In the genomic region with DNA sequence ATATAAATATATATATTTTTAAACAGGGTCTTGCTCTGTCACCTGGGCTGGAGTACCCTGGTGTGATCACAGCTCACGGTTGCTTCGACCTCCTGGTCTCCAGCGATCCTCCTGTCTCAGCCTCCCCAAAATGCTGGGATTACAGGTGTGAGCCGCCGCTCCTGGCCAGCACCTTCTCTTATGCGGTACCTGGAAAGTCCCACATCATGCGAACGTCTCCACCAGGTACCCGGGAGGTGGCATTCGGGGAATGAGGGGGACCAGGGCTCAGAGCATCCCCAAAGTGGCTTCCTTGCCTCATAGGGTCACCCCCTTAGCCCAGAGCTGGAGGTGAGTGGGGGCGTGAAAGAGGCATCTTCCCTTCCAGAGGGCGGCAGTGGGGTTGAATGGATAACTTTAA, we compare ENCODE assay signal across 35 cellular contexts.
"Had no signal": no experiment of that assay in that cellular context is flagged by ENCODE, and none has a peak within 500 bp of the region (broad histone marks: within the 10 kb centered on the region; RNA-seq: fewer than 3 reads in every experiment).

No MANE protein-coding gene starts in this region.

- H3K9me3 ChIP-seq: ascending aorta, Peyer's patch had no signal

- H3K4me3 ChIP-seq: ascending aorta, cardiac muscle cell, Peyer's patch had no signal

- ATAC-seq: activated CD8-positive, alpha-beta memory T cell treated with anti-CD3 and anti-CD28 coated beads, Interleukin-2, amount 10 ng/mL, durations not matched to agents 7 days and 5 days; activated T-helper 17 cell treated with anti-CD3 and anti-CD28 coated beads, Interleukin-2, amount 50 U/mL, for 72 hours; PC-3; Right ventricle myocardium inferior had no signal

- H3K4me1 ChIP-seq: ascending aorta, Peyer's patch had no signal

- H3K36me3 ChIP-seq: ascending aorta, cardiac muscle cell, Peyer's patch, WERI-Rb-1 had no signal

- H3K4me1 Mint-ChIP-seq: activated CD4-positive, alpha-beta memory T cell treated with anti-CD3 and anti-CD28 coated beads, Interleukin-2, amount 10 ng/mL, durations not matched to agents 7 days and 5 days; activated CD8-positive, alpha-beta memory T cell treated with anti-CD3 and anti-CD28 coated beads, Interleukin-2, amount 10 ng/mL, durations not matched to agents 7 days and 5 days; activated naive CD8-positive, alpha-beta T cell treated with anti-CD3 and anti-CD28 coated beads for 36 hours; activated T-helper 17 cell treated with anti-CD3 and anti-CD28 coated beads, Interleukin-2, amount 50 U/mL, for 72 hours had no signal

- DNase-seq: activated CD4-positive, alpha-beta memory T cell treated with anti-CD3 and anti-CD28 coated beads, Interleukin-2, amount 10 ng/mL, durations not matched to agents 7 days and 5 days; activated CD4-positive, alpha-beta T cell treated with anti-CD3 and anti-CD28 coated beads for 1 hour; activated CD4-positive, alpha-beta T cell treated with anti-CD3 and anti-CD28 coated beads for 48 hours; activated CD4-positive, CD25-positive, alpha-beta regulatory T cell; activated CD8-positive, alpha-beta memory T cell treated with anti-CD3 and anti-CD28 coated beads for 24 hours; activated CD8-positive, alpha-beta memory T cell treated with anti-CD3 and anti-CD28 coated beads, Interleukin-2, amount 10 ng/mL, durations not matched to agents 7 days and 5 days; activated CD8-positive, alpha-beta memory T cell treated with anti-CD3 and anti-CD28 coated beads, Interleukin-2, amount 50 U/mL, for 48 hours; activated effector memory CD4-positive, alpha-beta T cell treated with anti-CD3 and anti-CD28 coated beads, Interleukin-2, amount 50 U/mL, for 16 hours; activated naive CD4-positive, alpha-beta T cell; activated naive CD4-positive, alpha-beta T cell treated with anti-CD3 and anti-CD28 coated beads, Interleukin-2, amount 50 U/mL, for 16 hours; activated naive CD8-positive, alpha-beta T cell treated with anti-CD3 and anti-CD28 coated beads for 36 hours; activated T-cell treated with anti-CD3 and anti-CD28 coated beads, Interleukin-2, amount 50 U/mL, for 48 hours; amniotic stem cell; Karpas-422; KBM-7; NCI-H1048; NCI-H1105 treated with DMSO at 0.1 percent for 48 hours; NCI-H1436; NCI-H1694; NCI-H1930; NCI-H2081 treated with DMSO at 0.1 percent for 48 hours; NCI-H345; NCI-H526; NCI-H748 treated with DMSO at 0.1 percent for 48 hours; NK-92 treated with Interleukin-12 subunit alpha and Interleukin-12 subunit beta, amount 100 ng/mL, for 24 hours; PC-3; Peyer's patch; RPMI8226; SIG-M5; T1000; WERI-Rb-1 had no signal

- H3K27ac ChIP-seq: ascending aorta, cardiac muscle cell, Peyer's patch, WERI-Rb-1 had no signal

- H3K27ac Mint-ChIP-seq: activated CD4-positive, alpha-beta memory T cell treated with anti-CD3 and anti-CD28 coated beads, Interleukin-2, amount 10 ng/mL, durations not matched to agents 7 days and 5 days; activated CD8-positive, alpha-beta memory T cell treated with anti-CD3 and anti-CD28 coated beads, Interleukin-2, amount 10 ng/mL, durations not matched to agents 7 days and 5 days; activated naive CD8-positive, alpha-beta T cell treated with anti-CD3 and anti-CD28 coated beads for 36 hours; activated T-helper 17 cell treated with anti-CD3 and anti-CD28 coated beads, Interleukin-2, amount 50 U/mL, for 72 hours had no signal

- H3K27me3 ChIP-seq: ascending aorta, cardiac muscle cell, Peyer's patch had no signal

- H3K27me3 Mint-ChIP-seq: activated CD4-positive, alpha-beta memory T cell treated with anti-CD3 and anti-CD28 coated beads, Interleukin-2, amount 10 ng/mL, durations not matched to agents 7 days and 5 days; activated CD8-positive, alpha-beta memory T cell treated with anti-CD3 and anti-CD28 coated beads, Interleukin-2, amount 10 ng/mL, durations not matched to agents 7 days and 5 days; activated naive CD8-positive, alpha-beta T cell treated with anti-CD3 and anti-CD28 coated beads for 36 hours had no signal

- H3K36me3 Mint-ChIP-seq: activated CD8-positive, alpha-beta memory T cell treated with anti-CD3 and anti-CD28 coated beads, Interleukin-2, amount 10 ng/mL, durations not matched to agents 7 days and 5 days had no signal

- H3K4me3 Mint-ChIP-seq: activated CD4-positive, alpha-beta memory T cell treated with anti-CD3 and anti-CD28 coated beads, Interleukin-2, amount 10 ng/mL, durations not matched to agents 7 days and 5 days; activated CD8-positive, alpha-beta memory T cell treated with anti-CD3 and anti-CD28 coated beads, Interleukin-2, amount 10 ng/mL, durations not matched to agents 7 days and 5 days; activated naive CD8-positive, alpha-beta T cell treated with anti-CD3 and anti-CD28 coated beads for 36 hours; activated T-helper 17 cell treated with anti-CD3 and anti-CD28 coated beads, Interleukin-2, amount 50 U/mL, for 72 hours had no signal
